In genomic region chr14:53999061-53999488, GRCh38 we compare ENCODE assay signal across 17 cellular contexts. TPM values are rescaled to one million over a fixed set of nuclear protein-coding genes. Genes with fewer than 3 reads are reported as not detected.
DNase-seq lines count a peak whose midpoint lies in the region; ATAC-seq, FAIRE-seq and TF ChIP-seq lines count a peak whose summit lies in the region.
"Had no signal": no experiment of that assay in that cellular context is flagged by ENCODE, and none has a peak within 500 bp of the region (broad histone marks: within the 10 kb centered on the region; RNA-seq: fewer than 3 reads in every experiment).

No MANE protein-coding gene starts in this region.

- no peak for TF ChIP-seq POLR2A in IMR-90 (IDR thresholded peaks at IDR 0.05; ENCODE audit: low read depth, low read length)

- H3K27me3 Mint-ChIP-seq in nephron progenitor cell (ENCODE audit: low read depth, poor library complexity): no peaks in the 10 kb centered on the region
- H3K27me3 Mint-ChIP-seq in H9 (ENCODE audit: low read depth): peaks cover 1% of the 10 kb centered on the region; the same call in 1 of the 2 replicates
- H3K27me3 Mint-ChIP-seq: CD8-positive, alpha-beta memory T cell; dendritic cell treated with granulocyte-macrophage colony-stimulating factor and Interleukin-4, amounts not matched to agents 40 ng/mL and 50 ng/mL, for 4 days had no signal

- H3K18ac ChIP-seq in IMR-90 (ENCODE audit: low read depth, low read length) (peak overlapping the region; percentile 45; the same call in 1 of the 2 replicates), H9 (ENCODE audit: insufficient read length, low read depth, low read length) (no peak overlapping the region)

- H3K4me3 ChIP-seq in IMR-90 (ENCODE audit: insufficient read depth, low read depth, low read length): no peak overlapping the region
- H3K4me3 ChIP-seq: GM12878 had no signal

- H3K9me1 ChIP-seq in IMR-90 (ENCODE audit: insufficient read depth, low read length): peaks cover 4% of the 10 kb centered on the region; the same call in 1 of the 2 replicates

- H3K4ac ChIP-seq in IMR-90 (ENCODE audit: low read depth, low read length) (peak overlapping the region; percentile 96), H9 (ENCODE audit: low read depth, low read length) (no peak overlapping the region)

- H2AK5ac ChIP-seq in IMR-90 (ENCODE audit: low read depth, low read length): peak overlapping the region; percentile 48; the same call in 1 of the 2 replicates
- H2AK5ac ChIP-seq in H9 (ENCODE audit: insufficient read length, low read length): no peak overlapping the region

- no peak overlapping the region for H2AFZ ChIP-seq in IMR-90 (replicated peaks; ENCODE audit: low read length, poor library complexity)
- H2AFZ ChIP-seq in H9 (ENCODE audit: low read length): no peak overlapping the region

- H3K23ac ChIP-seq in IMR-90 (ENCODE audit: low read depth, low read length) (0 out of 2 replicates have a peak overlapping the region, but pooled peaks have one; percentile 49), H9 (ENCODE audit: insufficient read length, low read depth, low read length) (no peak overlapping the region)

- TF ChIP-seq CTCF in IMR-90 (conservative IDR thresholded peaks at IDR 0.05; ENCODE audit: low read depth, low read length) (no peak), nephron progenitor cell (IDR thresholded peaks at IDR 0.05) (no peak), H9 (conservative IDR thresholded peaks at IDR 0.05) (no peak)

- in situ Hi-C loops in Caki2 (cut with HindIII; ENCODE audit: low pct_unique_long_range_greater_than_20kb, low sequenced_read_pairs): no loop called here
- in situ Hi-C loops in IMR-90 (cut with MboI; ENCODE audit: low sequenced_read_pairs): no loop called here

- H4K8ac ChIP-seq in IMR-90 (ENCODE audit: low read depth in 2 of 2, low read length in 2 of 2): peak overlapping the region; percentile 79 to 92; a peak in 3 of 4 replicates
- no peak overlapping the region for H4K8ac ChIP-seq in H9 (replicated peaks; ENCODE audit: insufficient read length, low read depth, low read length)

- no peaks in the 10 kb centered on the region for H3K9me3 ChIP-seq in IMR-90 (ENCODE audit: control insufficient read depth, insufficient read depth, low read length)
- no peaks in the 10 kb centered on the region for H3K9me3 ChIP-seq in H9 (ENCODE audit: control insufficient read depth, low read depth, low read length)

- WGBS in IMR-90 (ENCODE audit: extremely low coverage in 2 of 2, insufficient read length in 1 of 2), 2 experiments: no CpG with 5 or more reads among the region's 5 CpGs
- WGBS in H9 (ENCODE audit: extremely low coverage, insufficient read length, low lambda C conversion rate): no CpG with 5 or more reads among the region's 5 CpGs

- H3K27ac ChIP-seq in IMR-90 (ENCODE audit: insufficient read depth, low read length) (peak overlapping the region; percentile 84), H9 (ENCODE audit: insufficient read length, low read depth, low read length) (no peak overlapping the region)
- H3K27ac ChIP-seq: VCaP had no signal

- peak overlapping the region; percentile 99 for H2BK15ac ChIP-seq in IMR-90 (ENCODE audit: low read depth, low read length)
- H2BK15ac ChIP-seq in H9 (ENCODE audit: low read depth, low read length): no peak overlapping the region

- H3T11ph ChIP-seq in H9 (ENCODE audit: low read length): no peak overlapping the region

- no peaks in the 10 kb centered on the region for H3K27me3 ChIP-seq in IMR-90 (ENCODE audit: control insufficient read depth, insufficient read depth, low read length)
- no peaks in the 10 kb centered on the region for H3K27me3 ChIP-seq in H9 (ENCODE audit: insufficient read depth, low read length)

- no TSS peak for BruUV-seq in IMR-90 (replicated peaks; lab: Mats Ljungman, UMichigan)

- POLR2A ChIA-PET in IMR-90 (lab: Charles Lee; ENCODE audit: unreplicated experiment): no interaction called here

- H3K79me2 ChIP-seq in H9 (ENCODE audit: insufficient read depth, low read length): no peaks in the 10 kb centered on the region

- peak; percentile 93 for ATAC-seq in IMR-90 (ENCODE audit: low read depth)
- ATAC-seq in activated naive CD4-positive, alpha-beta T cell treated with anti-CD3 and anti-CD28 coated beads, Interleukin-2, amount 50 U/mL, for 72 hours: no peak
- ATAC-seq: activated T-cell treated with anti-CD3 and anti-CD28 coated beads, Interleukin-2, amount 50 U/mL, for 72 hours; GM12878 had no signal

- H3K9me3 Mint-ChIP-seq in nephron progenitor cell: peaks cover 3% of the 10 kb centered on the region
- no peaks in the 10 kb centered on the region for H3K9me3 Mint-ChIP-seq in activated naive CD4-positive, alpha-beta T cell treated with anti-CD3 and anti-CD28 coated beads, Interleukin-2, amount 50 U/mL, for 72 hours
- H3K9me3 Mint-ChIP-seq in H9: no peaks in the 10 kb centered on the region
- H3K9me3 Mint-ChIP-seq: activated T-cell treated with anti-CD3 and anti-CD28 coated beads, Interleukin-2, amount 50 U/mL, for 72 hours; dendritic cell treated with granulocyte-macrophage colony-stimulating factor and Interleukin-4, amounts not matched to agents 40 ng/mL and 50 ng/mL, for 4 days had no signal

- H3K4me2 ChIP-seq in IMR-90 (ENCODE audit: low read depth, low read length) (peak overlapping the region; percentile 41), H9 (ENCODE audit: insufficient read depth, insufficient read length, low read length) (no peak overlapping the region)

- H3K9ac ChIP-seq in IMR-90 (ENCODE audit: low read depth, low read length): peak overlapping the region; percentile 29; the same call in 1 of the 2 replicates
- no peak overlapping the region for H3K9ac ChIP-seq in H9 (ENCODE audit: extremely low read depth, insufficient read length, low read length)

- H3K36me3 ChIP-seq in IMR-90 (ENCODE audit: control insufficient read depth, insufficient read depth, low read length): no peaks in the 10 kb centered on the region

- H2BK5ac ChIP-seq in IMR-90 (ENCODE audit: low read depth, low read length, poor library complexity, severe bottlenecking) (peak overlapping the region; percentile 71), H9 (ENCODE audit: insufficient read length, low read length) (no peak overlapping the region)

- intact Hi-C loops in IMR-90 (cut with micrococcal nuclease): no loop called here

- peaks cover 19% of the 10 kb centered on the region for H3K4me1 ChIP-seq in IMR-90 (ENCODE audit: control insufficient read depth, insufficient read depth, low read length)
- peaks cover 3% of the 10 kb centered on the region; the same call in 1 of the 2 replicates for H3K4me1 ChIP-seq in H9 (ENCODE audit: insufficient read depth, low read length)

- H3K27ac Mint-ChIP-seq in nephron progenitor cell (peak overlapping the region; percentile 78), H9 (0 out of 7 replicates have a peak overlapping the region, but pooled peaks of 1 of the 3 experiments have one; percentile 20)
- H3K27ac Mint-ChIP-seq in activated naive CD4-positive, alpha-beta T cell treated with anti-CD3 and anti-CD28 coated beads, Interleukin-2, amount 50 U/mL, for 72 hours: no peak overlapping the region
- H3K27ac Mint-ChIP-seq: activated T-cell treated with anti-CD3 and anti-CD28 coated beads, Interleukin-2, amount 50 U/mL, for 72 hours; CD8-positive, alpha-beta memory T cell; dendritic cell treated with granulocyte-macrophage colony-stimulating factor and Interleukin-4, amounts not matched to agents 40 ng/mL and 50 ng/mL, for 4 days had no signal

- H3K4me1 Mint-ChIP-seq in nephron progenitor cell (peaks cover 36% of the 10 kb centered on the region), H9 (peaks cover 11 to 15% of the 10 kb centered on the region in 2 experiments)
- H3K4me1 Mint-ChIP-seq: CD8-positive, alpha-beta memory T cell had no signal

- H3K56ac ChIP-seq in IMR-90 (ENCODE audit: extremely low read depth, insufficient read depth, low read length) (peak overlapping the region; percentile 70; the same call in 1 of the 2 replicates), H9 (ENCODE audit: insufficient read length, low read depth, low read length) (no peak overlapping the region)

- dilution Hi-C loops in IMR-90 (cut with HindIII; ENCODE audit: low sequenced_read_pairs, unreplicated experiment): no loop called here

- H2BK120ac ChIP-seq in IMR-90 (ENCODE audit: low read depth, low read length): peak overlapping the region; percentile 76
- H2BK120ac ChIP-seq in H9 (ENCODE audit: low read depth, low read length, poor library complexity, severe bottlenecking): no peak overlapping the region

- FAIRE-seq in endometrium (lab: Jason Lieb, UNC): peak; percentile 85
- FAIRE-seq: GM12878, RCC 7860 had no signal

- no peak overlapping the region for H2AK9ac ChIP-seq in IMR-90 (replicated peaks; ENCODE audit: low read depth, low read length, poor library complexity)

- H3K4me3 Mint-ChIP-seq in nephron progenitor cell (no peak overlapping the region), H9 (no peak overlapping the region)
- H3K4me3 Mint-ChIP-seq: activated T-cell treated with anti-CD3 and anti-CD28 coated beads, Interleukin-2, amount 50 U/mL, for 72 hours; CD8-positive, alpha-beta memory T cell; dendritic cell treated with granulocyte-macrophage colony-stimulating factor and Interleukin-4, amounts not matched to agents 40 ng/mL and 50 ng/mL, for 4 days had no signal

- H2BK20ac ChIP-seq in IMR-90 (ENCODE audit: low read depth, low read length) (peak overlapping the region; percentile 86; the same call in 1 of the 2 replicates), H9 (ENCODE audit: low read depth, low read length, poor library complexity, severe bottlenecking) (no peak overlapping the region)

- H4K5ac ChIP-seq in IMR-90 (ENCODE audit: low read depth, low read length): peak overlapping the region; percentile 19; the same call in 1 of the 2 replicates
- H4K5ac ChIP-seq in H9 (ENCODE audit: insufficient read length, low read depth, low read length): no peak overlapping the region

- H3K79me1 ChIP-seq in IMR-90 (ENCODE audit: low read depth in 1 of 2, low read length in 2 of 2) (no peaks in the 10 kb centered on the region), H9 (ENCODE audit: insufficient read depth, low read depth, low read length, poor library complexity, severe bottlenecking) (no peaks in the 10 kb centered on the region)

- H3K36me3 Mint-ChIP-seq in nephron progenitor cell (ENCODE audit: low read depth): no peaks in the 10 kb centered on the region
- H3K36me3 Mint-ChIP-seq in activated naive CD4-positive, alpha-beta T cell treated with anti-CD3 and anti-CD28 coated beads, Interleukin-2, amount 50 U/mL, for 72 hours: no peaks in the 10 kb centered on the region
- no peaks in the 10 kb centered on the region for H3K36me3 Mint-ChIP-seq in H9 (ENCODE audit: insufficient read depth in 1 of 3, low read depth in 3 of 3)
- H3K36me3 Mint-ChIP-seq: CD8-positive, alpha-beta memory T cell had no signal

- no peak for TF ChIP-seq RAD21 in IMR-90 (IDR thresholded peaks at IDR 0.05; ENCODE audit: low read length)

- H4K20me1 ChIP-seq in IMR-90 (ENCODE audit: insufficient read depth, low read length) (no peaks in the 10 kb centered on the region), H9 (ENCODE audit: control insufficient read depth, insufficient read depth, insufficient read length) (no peaks in the 10 kb centered on the region)

- DNase-seq in Caki2 (ENCODE audit: low read depth) (peak; percentile 45), IMR-90 (peak; percentile 76), nephron progenitor cell (no peak), NCI-H128 (lab: John Stamatoyannopoulos, UW; ENCODE audit: unreplicated experiment) (no peak), Kasumi-1 (lab: John Stamatoyannopoulos, UW) (no peak), H9 (no peak)
- DNase-seq in activated naive CD4-positive, alpha-beta T cell treated with anti-CD3 and anti-CD28 coated beads, Interleukin-2, amount 50 U/mL, for 72 hours (ENCODE audit: low spot score in 2 of 2): no peak
- DNase-seq: activated T-cell treated with anti-CD3 and anti-CD28 coated beads, Interleukin-2, amount 50 U/mL, for 72 hours; CD8-positive, alpha-beta memory T cell; hippocampal formation; KG1; NCI-H2227 treated with DMSO at 0.1 percent for 48 hours had no signal

- peak overlapping the region; percentile 72 for H4K91ac ChIP-seq in IMR-90 (ENCODE audit: insufficient read depth, low read depth, low read length)
- no peak overlapping the region for H4K91ac ChIP-seq in H9 (ENCODE audit: insufficient read length, low read depth, low read length)

- H3K23me2 ChIP-seq in H9 (ENCODE audit: insufficient read length, low read depth, low read length, poor library complexity, severe bottlenecking): no peaks in the 10 kb centered on the region

- H2BK12ac ChIP-seq in H9 (ENCODE audit: insufficient read length, low read depth, low read length): no peak overlapping the region

- CTCF ChIA-PET in IMR-90 (lab: Yijun Ruan, JAX): no interaction called here

- peak overlapping the region; percentile 64 for H3K14ac ChIP-seq in IMR-90 (replicated peaks; ENCODE audit: low read depth, low read length)
- H3K14ac ChIP-seq in H9 (ENCODE audit: insufficient read depth, low read length): no peak overlapping the region

RNA-seq across cellular contexts. Expression of gene BMP4, which starts 42.5 kb away (rescaled TPM):
- total RNA-seq in Caki2 (2014; rRNA removed; shearing (Covaris generic); ENCODE audit: low replicate concordance): 0.98 and 21.2 TPM in 2 replicates
- total RNA-seq in IMR-90 (2012; rRNA removed) (2.8 and 3.4 TPM in 2 replicates), H9 (2021) (12.2 and 13.6 TPM in 2 replicates)
- 3.6 and 4.2 TPM in 2 replicates for polyA plus RNA-seq in IMR-90 (2012; rRNA removed)
- polyA plus RNA-seq in IMR-90 (2012; cell fraction: cytosol; rRNA removed): 2.7 and 4.8 TPM in 2 replicates
- 1.5 and 3.2 TPM in 2 replicates for polyA plus RNA-seq in IMR-90 (2012; cell fraction: nucleus; rRNA removed; ENCODE audit: low replicate concordance)
- total RNA-seq in activated naive CD4-positive, alpha-beta T cell treated with anti-CD3 and anti-CD28 coated beads, Interleukin-2, amount 50 U/mL, for 72 hours: not detected
- polyA plus RNA-seq: CD8-positive, alpha-beta memory T cell had no signal

Comparison
In these comparisons a context has a peak if more than half of its experiments do, and no peak if none do; other contexts are left out.
1. DNase-seq: peak in Caki2 (single experiment) and IMR-90 (single experiment); none in nephron progenitor cell (single experiment), activated naive CD4-positive, alpha-beta T cell treated with anti-CD3 and anti-CD28 coated beads, Interleukin-2, amount 50 U/mL, for 72 hours (0 of 2), NCI-H128 (single experiment), Kasumi-1 (0 of 2) and H9 (single experiment).